1 cellular context compared by ENCODE assay signal in the genomic region with DNA sequence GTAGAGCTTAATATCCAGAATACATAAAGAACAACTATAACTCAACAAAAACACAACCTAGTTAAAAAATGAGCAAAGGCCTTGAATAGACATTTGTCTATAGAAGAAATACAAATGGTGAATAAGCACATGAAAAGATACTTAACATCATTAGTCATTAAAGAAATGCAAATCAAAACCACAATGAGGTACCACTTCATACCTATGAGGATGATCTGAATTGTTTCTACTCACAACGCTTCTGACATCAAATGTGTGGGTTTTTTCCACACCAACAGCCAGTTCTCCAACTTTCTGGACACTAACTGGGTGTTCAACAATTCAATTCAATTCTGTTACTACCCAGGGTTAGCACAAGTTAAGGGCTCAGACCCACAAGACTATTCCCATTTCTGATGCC.
TF ChIP-seq lines count a peak whose summit lies in the region.

No MANE protein-coding gene starts in this region.

TF ChIP-seq in GM12878, 131 proteins besides CTCF, POLR2A, EP300 and RAD21:
- no peak for TF ChIP-seq BHLHE40 (IDR thresholded peaks at IDR 0.05; ENCODE audit: borderline replicate concordance in 1 of 2, low read depth in 2 of 2, low read length in 1 of 2)
- TF ChIP-seq HDAC6 (IDR thresholded peaks at IDR 0.05; ENCODE audit: unreplicated experiment), result no peak
- no peak for TF ChIP-seq MYC (IDR thresholded peaks at IDR 0.05; ENCODE audit: insufficient read depth, insufficient read length, insufficient replicate concordance, low read length, severe bottlenecking)
- no peak for TF ChIP-seq SIN3A (IDR thresholded peaks at IDR 0.05; ENCODE audit: low read depth, low read length)
